10 cellular contexts compared by ENCODE assay signal in the genomic region with DNA sequence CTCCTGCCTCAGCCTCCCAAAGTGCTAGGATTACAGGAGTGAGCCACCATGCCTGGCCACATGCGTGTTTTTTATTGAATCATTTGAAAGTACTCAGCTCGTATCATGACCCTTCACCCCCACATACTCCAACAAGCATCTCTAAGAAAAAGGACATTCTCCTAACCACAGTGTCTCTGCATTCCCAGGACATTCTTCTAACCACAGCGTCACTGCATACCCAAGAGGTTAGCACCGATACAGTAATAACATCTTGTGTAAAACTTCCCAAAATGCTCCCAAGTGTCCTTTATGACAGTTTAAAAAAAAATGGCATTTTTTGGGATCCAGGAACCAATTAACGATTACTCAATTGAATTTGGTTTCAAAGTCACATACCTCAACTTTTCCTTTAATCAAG. TPM values are rescaled to one million over a fixed set of nuclear protein-coding genes. Genes with fewer than 3 reads are reported as not detected.
DNase-seq lines count a peak whose midpoint lies in the region; ATAC-seq and TF ChIP-seq lines count a peak whose summit lies in the region.
"Had no signal": no experiment of that assay in that cellular context is flagged by ENCODE, and none has a peak within 500 bp of the region (broad histone marks: within the 10 kb centered on the region; RNA-seq: fewer than 3 reads in every experiment).

No MANE protein-coding gene starts in this region.

- no peaks in the 10 kb centered on the region; the same call in 1 of the 2 replicates for H3K36me3 ChIP-seq in DND-41 (ENCODE audit: insufficient read depth, low read length)
- peaks cover 72% of the 10 kb centered on the region for H3K36me3 ChIP-seq in RWPE2 (ENCODE audit: low read depth)
- no peaks in the 10 kb centered on the region for H3K36me3 ChIP-seq in rectal smooth muscle tissue (ENCODE audit: control insufficient read depth, insufficient read depth, low read length)

- no peak overlapping the region for H3K4me3 ChIP-seq in DND-41 (ENCODE audit: low read depth in 1 of 2, low read length in 2 of 2)
- no peak overlapping the region for H3K4me3 ChIP-seq in RWPE2 (ENCODE audit: severe bottlenecking)
- H3K4me3 ChIP-seq in rectal smooth muscle tissue (ENCODE audit: low read length): no peak overlapping the region
- H3K4me3 ChIP-seq: SK-N-MC had no signal

- H3K79me2 ChIP-seq in DND-41 (ENCODE audit: insufficient read depth, low read length): peaks cover 97% of the 10 kb centered on the region

- ATAC-seq in DND-41 (ENCODE audit: insufficient read depth, low read depth) (no peak), RWPE2 (ENCODE audit: low read depth) (no peak), omental fat pad (ENCODE audit: low FRiP score) (no peak)

- DNase-seq in DND-41 (no peak), RWPE2 (ENCODE audit: low spot score) (no peak), fibroblast of peridontal ligament (ENCODE audit: extremely low read depth) (peak; percentile 67), NCI-H187 treated with DMSO at 0.1 percent for 48 hours (lab: John Stamatoyannopoulos, UW) (no peak), NCI-H526 treated with DMSO at 0.1 percent for 48 hours (lab: John Stamatoyannopoulos, UW) (no peak), omental fat pad (ENCODE audit: low spot score) (no peak)
- no peak for DNase-seq in stimulated activated CD8-positive, alpha-beta memory T cell treated with anti-CD3 and anti-CD28 coated beads, Interleukin-4, amount 100 ng/mL, for 48 hours
- DNase-seq: NCI-H1694 treated with DMSO at 0.1 percent for 48 hours had no signal

- peaks cover 12% of the 10 kb centered on the region for H4K20me1 ChIP-seq in DND-41 (ENCODE audit: insufficient read depth, low read length)

- H3K9me3 ChIP-seq in DND-41 (ENCODE audit: insufficient read depth, low read length, severe bottlenecking) (no peaks in the 10 kb centered on the region), RWPE2 (ENCODE audit: severe bottlenecking) (no peaks in the 10 kb centered on the region)

- TF ChIP-seq CTCF in DND-41 (IDR thresholded peaks at IDR 0.05; ENCODE audit: borderline replicate concordance, extremely low read depth, low read length, poor library complexity, severe bottlenecking) (no peak), RWPE2 (IDR thresholded peaks at IDR 0.05; ENCODE audit: poor library complexity, severe bottlenecking) (no peak), omental fat pad (IDR thresholded peaks at IDR 0.05) (no peak)

- H3K27me3 ChIP-seq in DND-41 (ENCODE audit: insufficient read depth, low read length, poor library complexity) (no peaks in the 10 kb centered on the region), RWPE2 (ENCODE audit: insufficient read depth, poor library complexity, severe bottlenecking) (no peaks in the 10 kb centered on the region), rectal smooth muscle tissue (ENCODE audit: control insufficient read depth, insufficient read depth, low read length) (no peaks in the 10 kb centered on the region)

- 0 out of 2 replicates have a peak overlapping the region, but pooled peaks have one; percentile 33 for H3K27ac ChIP-seq in DND-41 (ENCODE audit: low read length)
- H3K27ac ChIP-seq in RWPE2 (ENCODE audit: poor library complexity, severe bottlenecking): peak overlapping the region; percentile 94
- H3K27ac ChIP-seq in rectal smooth muscle tissue (ENCODE audit: low read depth, low read length): peak overlapping the region; percentile 78
- H3K27ac ChIP-seq: SK-N-MC had no signal

- H2AFZ ChIP-seq in DND-41 (ENCODE audit: low read depth, low read length): no peak overlapping the region

- no peak overlapping the region for H3K4me2 ChIP-seq in DND-41 (ENCODE audit: insufficient read depth, low read length)

- H3K9ac ChIP-seq in DND-41 (ENCODE audit: low read depth, low read length) (no peak overlapping the region), rectal smooth muscle tissue (ENCODE audit: low read length) (no peak overlapping the region)

- H3K4me1 ChIP-seq in DND-41 (ENCODE audit: insufficient read depth, low read length): peaks cover 22% of the 10 kb centered on the region
- peaks cover 86% of the 10 kb centered on the region for H3K4me1 ChIP-seq in RWPE2 (ENCODE audit: insufficient read depth, poor library complexity, severe bottlenecking)
- peaks cover 38% of the 10 kb centered on the region for H3K4me1 ChIP-seq in rectal smooth muscle tissue (ENCODE audit: control insufficient read depth, insufficient read depth, low read length)

RNA-seq across cellular contexts. Expression of a gene that starts 39.6 kb away (rescaled TPM):
- total RNA-seq in omental fat pad: 100 to 1,000 TPM in 3 of 4 donors, 10 to 100 TPM in 1; 82.5 to 192 (median 145) TPM

Comparison
In these comparisons a context has a peak if more than half of its experiments do, and no peak if none do; other contexts are left out.
1. H3K27ac ChIP-seq: peak in every context shown above with its lines; median percentile 94 in RWPE2; 78 in rectal smooth muscle tissue; 33 in DND-41.